In genomic region chr11:6599449-6599848, GRCh38 we compare ENCODE assay signal across 28 cellular contexts. TPM values are rescaled to one million over a fixed set of nuclear protein-coding genes. Genes with fewer than 3 reads are reported as not detected.
DNase-seq lines count a peak whose midpoint lies in the region; ATAC-seq and TF ChIP-seq lines count a peak whose summit lies in the region.
"Had no signal": no experiment of that assay in that cellular context is flagged by ENCODE, and none has a peak within 500 bp of the region (broad histone marks: within the 10 kb centered on the region; RNA-seq: fewer than 3 reads in every experiment).

No MANE protein-coding gene starts in this region.

- H3K9me3 ChIP-seq in T-helper 17 cell (ENCODE audit: control insufficient read depth, low read length, poor library complexity, severe bottlenecking), result no peaks in the 10 kb centered on the region
- no peaks in the 10 kb centered on the region for H3K9me3 ChIP-seq in sigmoid colon
- H3K9me3 ChIP-seq: A549, ascending aorta, colonic mucosa, psoas muscle, testis had no signal

- H3K4me3 ChIP-seq in sigmoid colon, result no peak overlapping the region
- H3K4me3 ChIP-seq: A549, ascending aorta, cardiac muscle cell, colonic mucosa, GM23338, psoas muscle, testis had no signal

- no peaks in the 10 kb centered on the region for H3K9me3 Mint-ChIP-seq in activated T-cell treated with anti-CD3 and anti-CD28 coated beads, Interleukin-2, amount 50 U/mL, for 24 hours
- H3K9me3 Mint-ChIP-seq in activated T-cell treated with anti-CD3 and anti-CD28 coated beads, Interleukin-2, amount 50 U/mL, for 4 hours, result no peaks in the 10 kb centered on the region
- no peaks in the 10 kb centered on the region for H3K9me3 Mint-ChIP-seq in endothelial cell (ENCODE audit: unreplicated experiment)
- H3K9me3 Mint-ChIP-seq: activated naive CD4-positive, alpha-beta T cell treated with anti-CD3 and anti-CD28 coated beads for 36 hours; GM23338; HFFc6; IgD-negative memory B cell; T-helper 2 cell treated with Interferon-gamma antibody and Interleukin-4, amounts not matched to agents 5 μg/mL and 100 μg/mL, for 36 hours had no signal

- H3K27ac ChIP-seq in sigmoid colon, result peak overlapping the region in 3 of 4 donors; percentile 80 to 99 (median 87)
- H3K27ac ChIP-seq: A549, colonic mucosa, psoas muscle, testis had no signal

- no peaks in the 10 kb centered on the region for H3K27me3 ChIP-seq in sigmoid colon
- H3K27me3 ChIP-seq: ascending aorta, cardiac muscle cell, colonic mucosa, testis had no signal

- TF ChIP-seq EP300 in sigmoid colon (IDR thresholded peaks at IDR 0.05), result no peak

- WGBS in sigmoid colon, 2 donors, result 73 to 87% methylated on average over 1 of the region's 1 CpG

- peaks cover 17 to 43% (median 26%) of the 10 kb centered on the region in 4 donors for H3K36me3 ChIP-seq in sigmoid colon

- ATAC-seq in activated T-cell treated with anti-CD3 and anti-CD28 coated beads, Interleukin-2, amount 50 U/mL, for 4 hours, result no peak
- ATAC-seq in T-helper 17 cell, result no peak
- ATAC-seq in HG02798 (IDR thresholded peaks at IDR 0.05; ENCODE audit: poor library complexity, unreplicated experiment), result no peak
- ATAC-seq: A549, GM23338, left colon, psoas muscle had no signal

- no peak for DNase-seq in activated T-cell treated with anti-CD3 and anti-CD28 coated beads, Interleukin-2, amount 50 U/mL, for 24 hours
- no peak for DNase-seq in activated T-cell treated with anti-CD3 and anti-CD28 coated beads, Interleukin-2, amount 50 U/mL, for 4 hours
- no peak for DNase-seq in T-helper 17 cell
- DNase-seq in endothelial cell (ENCODE audit: low spot score), result peak; percentile 1
- no peak for DNase-seq in sigmoid colon
- DNase-seq in retina, result no peak
- DNase-seq in T1000 (lab: John Stamatoyannopoulos, UW), result no peak
- DNase-seq: activated CD4-positive, alpha-beta T cell treated with anti-CD3 and anti-CD28 coated beads for 48 hours; activated naive CD4-positive, alpha-beta T cell treated with anti-CD3 and anti-CD28 coated beads for 36 hours; effector memory CD4-positive, alpha-beta T cell; erythroblast; HFFc6; left colon; NCI-H146; NCI-H82; nucleus accumbens; psoas muscle; SHP77 treated with DMSO at 0.1 percent for 48 hours; stimulated activated naive CD4-positive, alpha-beta T cell; testis had no signal

- H3K4me1 ChIP-seq in sigmoid colon, result peaks cover 0 to 84% (median 68%) of the 10 kb centered on the region in 4 donors

- no peaks in the 10 kb centered on the region for H3K27me3 Mint-ChIP-seq in activated T-cell treated with anti-CD3 and anti-CD28 coated beads, Interleukin-2, amount 50 U/mL, for 24 hours
- H3K27me3 Mint-ChIP-seq in activated T-cell treated with anti-CD3 and anti-CD28 coated beads, Interleukin-2, amount 50 U/mL, for 4 hours (ENCODE audit: low read depth), result no peaks in the 10 kb centered on the region
- no peaks in the 10 kb centered on the region for H3K27me3 Mint-ChIP-seq in T-helper 17 cell
- peaks cover 7% of the 10 kb centered on the region for H3K27me3 Mint-ChIP-seq in endothelial cell (ENCODE audit: unreplicated experiment)
- H3K27me3 Mint-ChIP-seq: IgD-negative memory B cell had no signal

- TF ChIP-seq CTCF in endothelial cell (IDR thresholded peaks at IDR 0.05; ENCODE audit: unreplicated experiment) (no peak), sigmoid colon (IDR thresholded peaks at IDR 0.05) (no peak)

- H3K4me1 Mint-ChIP-seq in activated T-cell treated with anti-CD3 and anti-CD28 coated beads, Interleukin-2, amount 50 U/mL, for 24 hours (ENCODE audit: low read depth), result peaks cover 35% of the 10 kb centered on the region
- peaks cover 13% of the 10 kb centered on the region for H3K4me1 Mint-ChIP-seq in activated T-cell treated with anti-CD3 and anti-CD28 coated beads, Interleukin-2, amount 50 U/mL, for 4 hours (ENCODE audit: low read depth)
- H3K4me1 Mint-ChIP-seq in T-helper 17 cell (peaks cover 39% of the 10 kb centered on the region), endothelial cell (ENCODE audit: unreplicated experiment) (peaks cover 12% of the 10 kb centered on the region)

- H3K4me3 Mint-ChIP-seq in activated T-cell treated with anti-CD3 and anti-CD28 coated beads, Interleukin-2, amount 50 U/mL, for 24 hours, result no peak overlapping the region
- H3K4me3 Mint-ChIP-seq in activated T-cell treated with anti-CD3 and anti-CD28 coated beads, Interleukin-2, amount 50 U/mL, for 4 hours, result no peak overlapping the region
- H3K4me3 Mint-ChIP-seq in T-helper 17 cell (no peak overlapping the region), endothelial cell (ENCODE audit: unreplicated experiment) (peak overlapping the region; percentile 38)
- H3K4me3 Mint-ChIP-seq: activated naive CD4-positive, alpha-beta T cell treated with anti-CD3 and anti-CD28 coated beads for 36 hours; GM23338; HFFc6; T-helper 2 cell treated with Interferon-gamma antibody and Interleukin-4, amounts not matched to agents 5 μg/mL and 100 μg/mL, for 36 hours had no signal

- no peak for TF ChIP-seq POLR2A in sigmoid colon (IDR thresholded peaks at IDR 0.05)

- peak overlapping the region; percentile 51 for H3K27ac Mint-ChIP-seq in activated T-cell treated with anti-CD3 and anti-CD28 coated beads, Interleukin-2, amount 50 U/mL, for 24 hours
- peak overlapping the region; percentile 29 for H3K27ac Mint-ChIP-seq in T-helper 17 cell
- H3K27ac Mint-ChIP-seq in endothelial cell (ENCODE audit: unreplicated experiment), result no peak overlapping the region
- H3K27ac Mint-ChIP-seq: GM23338; HFFc6; IgD-negative memory B cell; T-helper 2 cell treated with Interferon-gamma antibody and Interleukin-4, amounts not matched to agents 5 μg/mL and 100 μg/mL, for 36 hours had no signal

- intact Hi-C loops in sigmoid colon (cut with DNase I), result no loop called here

- H3K36me3 Mint-ChIP-seq in activated T-cell treated with anti-CD3 and anti-CD28 coated beads, Interleukin-2, amount 50 U/mL, for 24 hours (ENCODE audit: low read depth), result peaks cover 75% of the 10 kb centered on the region
- peaks cover 39% of the 10 kb centered on the region for H3K36me3 Mint-ChIP-seq in activated T-cell treated with anti-CD3 and anti-CD28 coated beads, Interleukin-2, amount 50 U/mL, for 4 hours (ENCODE audit: insufficient read depth)
- peaks cover 17% of the 10 kb centered on the region for H3K36me3 Mint-ChIP-seq in T-helper 17 cell (ENCODE audit: low read depth)
- H3K36me3 Mint-ChIP-seq in endothelial cell (ENCODE audit: low read depth, unreplicated experiment), result peaks cover 31% of the 10 kb centered on the region

RNA-seq across cellular contexts. Expression of gene RRP8, which starts 4.0 kb away (rescaled TPM):
- total RNA-seq in activated T-cell treated with anti-CD3 and anti-CD28 coated beads, Interleukin-2, amount 50 U/mL, for 4 hours, result 10 to 100 TPM; 37.8 to 48.2 (median 41.4) TPM
- total RNA-seq in T-helper 17 cell (10 to 100 TPM; 18.5 to 26.7 TPM), endothelial cell (ENCODE audit: unreplicated experiment) (14.6 TPM), sigmoid colon (10 to 100 TPM; 20.7 to 23.2 (median 21.7) TPM)
- polyA plus RNA-seq in sigmoid colon, result 10 to 100 TPM; 10.2 to 15.8 (median 12.3) TPM

RNA-seq across cellular contexts. Expression of gene ILK, which starts 4.1 kb away (rescaled TPM):
- total RNA-seq in activated T-cell treated with anti-CD3 and anti-CD28 coated beads, Interleukin-2, amount 50 U/mL, for 4 hours, result 10 to 100 TPM; 38.6 to 48.9 (median 45.0) TPM
- total RNA-seq in T-helper 17 cell, result 10 to 100 TPM; 70.2 to 70.6 TPM
- 183 TPM for total RNA-seq in endothelial cell (ENCODE audit: unreplicated experiment)
- total RNA-seq in sigmoid colon, result 100 to 1,000 TPM; 450 to 607 (median 548) TPM
- 100 to 1,000 TPM in 2 of 3 donors, 10 to 100 TPM in 1; 93.7 to 117 (median 100) TPM for polyA plus RNA-seq in sigmoid colon

RNA-seq across cellular contexts. Expression of gene TAF10, which starts 12.6 kb away (rescaled TPM):
- total RNA-seq in activated T-cell treated with anti-CD3 and anti-CD28 coated beads, Interleukin-2, amount 50 U/mL, for 4 hours, result 100 to 1,000 TPM; 163 to 191 (median 188) TPM
- total RNA-seq in T-helper 17 cell (100 to 1,000 TPM; 124 to 132 TPM), endothelial cell (ENCODE audit: unreplicated experiment) (62.2 TPM), sigmoid colon (10 to 100 TPM; 33.2 to 60.0 (median 49.0) TPM)
- polyA plus RNA-seq in sigmoid colon, result 100 to 1,000 TPM in 2 of 3 donors, 10 to 100 TPM in 1; 67.6 to 148 (median 129) TPM

RNA-seq across cellular contexts. Expression of gene TPP1, which starts 19.8 kb away (rescaled TPM):
- total RNA-seq in activated T-cell treated with anti-CD3 and anti-CD28 coated beads, Interleukin-2, amount 50 U/mL, for 4 hours, result 10 to 100 TPM; 25.4 to 35.6 (median 27.3) TPM
- total RNA-seq in T-helper 17 cell (10 to 100 TPM; 77.1 to 84.6 TPM), endothelial cell (ENCODE audit: unreplicated experiment) (52.9 TPM), sigmoid colon (10 to 100 TPM; 39.8 to 58.8 (median 45.9) TPM)
- 10 to 100 TPM; 13.2 to 60.3 (median 55.5) TPM for polyA plus RNA-seq in sigmoid colon

RNA-seq across cellular contexts. Expression of gene DCHS1, which starts 56.2 kb away (rescaled TPM):
- under 1 TPM; 0.28 to 0.40 (median 0.33) TPM for total RNA-seq in activated T-cell treated with anti-CD3 and anti-CD28 coated beads, Interleukin-2, amount 50 U/mL, for 4 hours
- total RNA-seq in T-helper 17 cell, result 1 to 10 TPM; 1.8 to 8.0 TPM
- 156 TPM for total RNA-seq in endothelial cell (ENCODE audit: unreplicated experiment)
- 10 to 100 TPM; 21.7 to 57.1 (median 32.2) TPM for total RNA-seq in sigmoid colon
- 1 to 10 TPM in 1 of 3 donors, under 1 TPM in 2; under 0.01 to 6.3 (median 0.46) TPM for polyA plus RNA-seq in sigmoid colon
